Comparison of ENCODE assay signal across 8 cellular contexts in genomic region chr16:21708533-21709115, GRCh38.
DNase-seq lines count a peak whose midpoint lies in the region; ATAC-seq and FAIRE-seq lines count a peak whose summit lies in the region.

No MANE protein-coding gene starts in this region.

- peak; percentile 67 to 70 for ATAC-seq in activated CD4-positive, CD25-positive, alpha-beta regulatory T cell treated with anti-CD3 and anti-CD28 coated beads, Interleukin-2, amount 50 U/mL, for 24 hours
- ATAC-seq in HG02642 (IDR thresholded peaks at IDR 0.05; ENCODE audit: poor library complexity, unreplicated experiment): no peak

- H3K27ac ChIP-seq in caudate nucleus (ENCODE audit: low read depth, low read length): no peak overlapping the region

- peak; percentile 66 for DNase-seq in GM18507 (ENCODE audit: extremely low spot score, insufficient read length, low read depth)
- peak; percentile 66 for DNase-seq in NCI-H2227 treated with DMSO at 0.1 percent for 48 hours (lab: John Stamatoyannopoulos, UW)
- peak in 53 of 61 donors; percentile 2 to 90 (median 34) for DNase-seq in caudate nucleus (lab: John Stamatoyannopoulos, UW)
- peak; percentile 82 for DNase-seq in left kidney (ENCODE audit: low read depth, low spot score)
- peak; percentile 91 for DNase-seq in stimulated activated CD4-positive, alpha-beta T cell treated with anti-CD3 and anti-CD28 coated beads, Interleukin-4, amount 100 ng/mL, for 24 hours

- peak; percentile 90 for FAIRE-seq in A204.1 (lab: Jason Lieb, UNC)
- FAIRE-seq in GM18507 (lab: Jason Lieb, UNC): peak; percentile 87

Comparison
In these comparisons a context has a peak if more than half of its experiments do, and no peak if none do; other contexts are left out.
1. DNase-seq: peak in every context shown above with its lines; median percentile 91 in stimulated activated CD4-positive, alpha-beta T cell treated with anti-CD3 and anti-CD28 coated beads, Interleukin-4, amount 100 ng/mL, for 24 hours; 82 in left kidney; 66 in GM18507; 66 in NCI-H2227 treated with DMSO at 0.1 percent for 48 hours; 34 in caudate nucleus.